ENCODE assay signal across 1 cellular context in genomic region chr1:225406976-225407725, GRCh38.
TF ChIP-seq lines count a peak whose summit lies in the region.

No MANE protein-coding gene starts in this region.

TF ChIP-seq in HCT116, 20 proteins besides CTCF, POLR2A, EP300 and RAD21:
- TF ChIP-seq, protein P1, sequence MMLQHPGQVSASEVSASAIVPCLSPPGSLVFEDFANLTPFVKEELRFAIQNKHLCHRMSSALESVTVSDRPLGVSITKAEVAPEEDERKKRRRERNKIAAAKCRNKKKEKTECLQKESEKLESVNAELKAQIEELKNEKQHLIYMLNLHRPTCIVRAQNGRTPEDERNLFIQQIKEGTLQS (IDR thresholded peaks at IDR 0.05): no peak
- TF ChIP-seq EZH2phosphoT487 (IDR thresholded peaks at IDR 0.05; ENCODE audit: borderline replicate concordance) (no peak), CBX3 (IDR thresholded peaks at IDR 0.05; ENCODE audit: low read depth) (no peak), SRF (IDR thresholded peaks at IDR 0.05; ENCODE audit: low read depth) (no peak), ELF1 (IDR thresholded peaks at IDR 0.05; ENCODE audit: borderline replicate concordance, low read depth) (no peak), EZH2 (IDR thresholded peaks at IDR 0.05) (no peak), ZFX (IDR thresholded peaks at IDR 0.05) (no peak), REST (IDR thresholded peaks at IDR 0.05; ENCODE audit: low read depth) (no peak), TCF7L2 (IDR thresholded peaks at IDR 0.05; ENCODE audit: borderline replicate concordance, extremely low read depth, insufficient read depth, insufficient read length) (no peak), JUND (IDR thresholded peaks at IDR 0.05) (no peak), ZBTB33 (IDR thresholded peaks at IDR 0.05; ENCODE audit: extremely low read depth, insufficient replicate concordance, low read length) (no peak), ZNF274 (IDR thresholded peaks at IDR 0.05; ENCODE audit: low read depth, low read length) (no peak)
